Comparison of ENCODE assay signal across 1 cellular context in the genomic region with DNA sequence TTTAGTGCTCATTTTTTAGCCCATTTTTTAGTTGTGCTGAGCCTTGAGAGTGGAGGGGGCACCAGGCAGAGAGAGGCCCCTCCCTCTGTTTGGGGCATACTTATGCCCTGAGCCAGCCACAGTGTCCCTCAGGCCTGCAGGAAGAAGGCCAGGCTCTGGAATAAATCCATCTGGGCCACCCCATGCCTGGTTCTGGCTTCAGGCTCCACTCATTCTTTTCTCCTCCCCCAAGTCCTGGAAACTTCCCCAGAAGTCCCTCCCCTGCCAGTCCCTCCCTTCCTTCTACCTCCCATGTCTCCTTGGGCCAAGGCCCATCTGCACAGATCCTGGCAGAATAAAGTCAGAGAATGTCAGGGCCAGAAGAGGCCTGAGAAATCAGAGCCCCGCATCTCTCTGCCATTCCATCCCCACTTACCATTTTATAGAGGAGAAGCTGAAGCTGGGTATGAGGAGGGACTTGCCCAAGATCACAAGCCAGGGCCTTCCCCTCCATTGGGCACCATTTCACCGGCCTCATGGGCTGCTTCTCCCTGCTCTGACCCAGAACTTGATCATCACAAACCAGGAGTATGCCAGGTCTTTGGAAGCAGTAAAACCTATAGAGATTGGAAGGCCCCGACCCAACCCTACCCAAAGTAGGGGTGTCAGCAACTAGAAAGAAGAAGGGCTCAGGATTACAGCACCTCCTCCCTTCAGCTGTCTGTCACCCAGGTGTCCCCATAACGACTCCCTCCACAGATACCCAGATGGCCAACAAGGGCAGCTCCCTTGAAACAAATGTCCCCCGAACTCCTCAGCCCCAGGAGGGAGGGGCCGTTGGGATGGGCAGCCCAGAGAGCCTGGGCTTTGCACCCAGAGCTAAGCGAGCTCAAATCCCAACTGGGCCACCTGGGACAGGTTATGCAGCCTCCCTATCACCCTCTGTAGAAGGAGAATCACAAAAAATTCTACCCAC.
A peak's percentile ranks its signal among the peaks of the same experiment; 100 is the strongest.
TF ChIP-seq lines count a peak whose summit lies in the region.

No MANE protein-coding gene starts in this region.

TF ChIP-seq in SK-N-SH, 30 proteins besides CTCF, POLR2A, EP300 and RAD21 (continued from another document):
- TF ChIP-seq IRF3 (IDR thresholded peaks at IDR 0.05; ENCODE audit: low read depth, low read length) = no peak
- TF ChIP-seq FOXM1 (IDR thresholded peaks at IDR 0.05; ENCODE audit: low read depth) = no peak
- TF ChIP-seq MAX (IDR thresholded peaks at IDR 0.05; ENCODE audit: low read depth) = no peak; the same call in 1 of the 2 replicates
- TF ChIP-seq POLR2AphosphoS5 (IDR thresholded peaks at IDR 0.05; ENCODE audit: low read depth, low read length) = 0 out of 2 replicates have a peak, but pooled peaks have one; percentile 34
- TF ChIP-seq, protein P1, sequence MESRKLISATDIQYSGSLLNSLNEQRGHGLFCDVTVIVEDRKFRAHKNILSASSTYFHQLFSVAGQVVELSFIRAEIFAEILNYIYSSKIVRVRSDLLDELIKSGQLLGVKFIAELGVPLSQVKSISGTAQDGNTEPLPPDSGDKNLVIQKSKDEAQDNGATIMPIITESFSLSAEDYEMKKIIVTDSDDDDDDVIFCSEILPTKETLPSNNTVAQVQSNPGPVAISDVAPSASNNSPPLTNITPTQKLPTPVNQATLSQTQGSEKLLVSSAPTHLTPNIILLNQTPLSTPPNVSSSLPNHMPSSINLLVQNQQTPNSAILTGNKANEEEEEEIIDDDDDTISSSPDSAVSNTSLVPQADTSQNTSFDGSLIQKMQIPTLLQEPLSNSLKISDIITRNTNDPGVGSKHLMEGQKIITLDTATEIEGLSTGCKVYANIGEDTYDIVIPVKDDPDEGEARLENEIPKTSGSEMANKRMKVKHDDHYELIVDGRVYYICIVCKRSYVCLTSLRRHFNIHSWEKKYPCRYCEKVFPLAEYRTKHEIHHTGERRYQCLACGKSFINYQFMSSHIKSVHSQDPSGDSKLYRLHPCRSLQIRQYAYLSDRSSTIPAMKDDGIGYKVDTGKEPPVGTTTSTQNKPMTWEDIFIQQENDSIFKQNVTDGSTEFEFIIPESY (IDR thresholded peaks at IDR 0.05; ENCODE audit: borderline replicate concordance, low read depth) = no peak
- TF ChIP-seq RCOR1 (IDR thresholded peaks at IDR 0.05; ENCODE audit: low read length) = no peak
- no peak for TF ChIP-seq MEF2A (IDR thresholded peaks at IDR 0.05; ENCODE audit: borderline replicate concordance, low read depth)
- TF ChIP-seq NFIC (IDR thresholded peaks at IDR 0.05; ENCODE audit: borderline replicate concordance) = peak; percentile 57; the same call in 1 of the 2 replicates
- TF ChIP-seq FOXJ3 (CRISPR knock-in tag; IDR thresholded peaks at IDR 0.05) = no peak
- TF ChIP-seq SIN3A (IDR thresholded peaks at IDR 0.05; ENCODE audit: borderline replicate concordance, low read depth, low read length) = no peak
- no peak for TF ChIP-seq YY1 (IDR thresholded peaks at IDR 0.05; ENCODE audit: low read depth)
- no peak for TF ChIP-seq GATA2 (CRISPR knock-in tag; IDR thresholded peaks at IDR 0.05)
- TF ChIP-seq TEAD4 (IDR thresholded peaks at IDR 0.05; ENCODE audit: borderline replicate concordance, insufficient read depth) = no peak
- TF ChIP-seq TAF1 (IDR thresholded peaks at IDR 0.05; ENCODE audit: borderline replicate concordance, low read depth, low read length) = no peak
- no peak for TF ChIP-seq SMC3 (IDR thresholded peaks at IDR 0.05; ENCODE audit: low read depth, low read length)
- TF ChIP-seq TCF12 (IDR thresholded peaks at IDR 0.05) = peak; percentile 59; the same call in 1 of the 2 replicates
- 0 out of 2 replicates have a peak, but pooled peaks have one; percentile 30 for TF ChIP-seq GABPA (IDR thresholded peaks at IDR 0.05; ENCODE audit: low read depth)
- no peak for TF ChIP-seq USF2 (IDR thresholded peaks at IDR 0.05; ENCODE audit: borderline replicate concordance, low read depth, low read length)
- TF ChIP-seq, protein P2, sequence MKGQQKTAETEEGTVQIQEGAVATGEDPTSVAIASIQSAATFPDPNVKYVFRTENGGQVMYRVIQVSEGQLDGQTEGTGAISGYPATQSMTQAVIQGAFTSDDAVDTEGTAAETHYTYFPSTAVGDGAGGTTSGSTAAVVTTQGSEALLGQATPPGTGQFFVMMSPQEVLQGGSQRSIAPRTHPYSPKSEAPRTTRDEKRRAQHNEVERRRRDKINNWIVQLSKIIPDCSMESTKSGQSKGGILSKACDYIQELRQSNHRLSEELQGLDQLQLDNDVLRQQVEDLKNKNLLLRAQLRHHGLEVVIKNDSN (IDR thresholded peaks at IDR 0.05; ENCODE audit: borderline replicate concordance, low read depth) = no peak
- no peak for TF ChIP-seq REST (IDR thresholded peaks at IDR 0.05; ENCODE audit: low read depth, low read length)
- TF ChIP-seq CHD2 (IDR thresholded peaks at IDR 0.05; ENCODE audit: low read length, partially characterized antibody) = no peak
- no peak for TF ChIP-seq ELF1 (IDR thresholded peaks at IDR 0.05)
- no peak for TF ChIP-seq RXRA (IDR thresholded peaks at IDR 0.05; ENCODE audit: borderline replicate concordance, low read depth)
- TF ChIP-seq FOSL2 (IDR thresholded peaks at IDR 0.05; ENCODE audit: borderline replicate concordance, low read depth) = peak; percentile 6; the same call in 1 of the 2 replicates
- TF ChIP-seq NRF1 (IDR thresholded peaks at IDR 0.05; ENCODE audit: low read depth, low read length) = no peak
TF ChIP-seq in SK-N-SH: peak in this region for 6.
